In the genomic region with DNA sequence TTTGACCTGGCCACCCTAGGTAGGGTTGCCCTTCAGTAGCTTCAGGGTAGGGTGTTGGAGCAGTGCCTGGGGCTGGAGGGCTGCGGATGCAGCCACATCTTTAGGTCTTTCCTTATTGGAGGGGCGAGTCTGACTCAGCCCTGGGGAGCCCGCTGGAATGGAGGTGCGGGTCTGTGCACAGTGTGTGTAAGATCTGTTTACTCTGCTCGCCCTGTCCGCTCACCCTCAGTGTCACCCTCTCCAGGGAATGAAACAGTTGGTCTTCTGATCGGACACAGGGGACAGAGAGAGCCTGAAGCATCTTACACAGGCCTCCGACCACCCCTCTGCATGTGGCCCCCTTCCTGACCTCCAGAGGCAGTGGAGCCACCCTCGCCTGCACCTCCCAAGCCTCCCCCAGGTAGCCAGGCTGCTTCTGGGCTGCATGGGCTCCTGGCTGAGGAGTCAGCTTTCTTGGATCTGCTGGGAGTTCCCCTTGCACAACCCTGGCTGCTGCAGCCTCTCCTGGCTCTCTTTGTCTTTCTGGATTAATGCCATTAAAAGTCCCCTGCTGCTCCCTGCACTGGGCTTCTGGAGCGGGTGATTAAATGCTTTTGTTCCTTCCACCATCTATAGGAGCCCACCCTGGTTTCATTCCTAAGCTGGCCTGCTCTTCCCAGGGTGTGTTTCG, we compare ENCODE assay signal across 1 cellular context.
TF ChIP-seq lines count a peak whose summit lies in the region.

No MANE protein-coding gene starts in this region.

TF ChIP-seq in HepG2, 621 proteins besides CTCF, POLR2A, EP300 and RAD21 (continued from another document):
- no peak for TF ChIP-seq ZNF724P (CRISPR knock-in tag; IDR thresholded peaks at IDR 0.05; ENCODE audit: borderline replicate concordance)
TF ChIP-seq in HepG2: peak in this region for 0.
